17 cellular contexts compared by ENCODE assay signal in genomic region chr4:124318292-124318691, GRCh38.
"Had no signal": no experiment of that assay in that cellular context is flagged by ENCODE, and none has a peak within 500 bp of the region (broad histone marks: within the 10 kb centered on the region; RNA-seq: fewer than 3 reads in every experiment).

No MANE protein-coding gene starts in this region.

- H2AFZ ChIP-seq: parathyroid adenoma had no signal

- H3K4me1 ChIP-seq: left ventricle myocardium inferior, parathyroid adenoma, tibial artery, uterus had no signal

- H3K36me3 Mint-ChIP-seq: activated naive CD8-positive, alpha-beta T cell treated with anti-CD3 and anti-CD28 coated beads, Interleukin-2, amount 10 ng/mL, durations not matched to agents 7 days and 5 days; naive thymus-derived CD4-positive, alpha-beta T cell; stimulated activated effector memory CD8-positive, alpha-beta T cell treated with anti-CD3 and anti-CD28 coated beads, Interleukin-12 subunit alpha, Interleukin-12 subunit beta, amount 100 ng/mL, for 72 hours had no signal

- H3K4me3 Mint-ChIP-seq: activated naive CD8-positive, alpha-beta T cell treated with anti-CD3 and anti-CD28 coated beads, Interleukin-2, amount 10 ng/mL, durations not matched to agents 7 days and 5 days; central memory CD8-positive, alpha-beta T cell; naive thymus-derived CD4-positive, alpha-beta T cell; stimulated activated effector memory CD8-positive, alpha-beta T cell treated with anti-CD3 and anti-CD28 coated beads, Interleukin-12 subunit alpha, Interleukin-12 subunit beta, amount 100 ng/mL, for 72 hours had no signal

- DNase-seq: activated naive CD4-positive, alpha-beta T cell; activated naive CD8-positive, alpha-beta T cell treated with anti-CD3 and anti-CD28 coated beads, Interleukin-2, amount 10 ng/mL, durations not matched to agents 7 days and 5 days; activated T-cell treated with anti-CD3 and anti-CD28 coated beads for 4 hours; brain microvascular endothelial cell; hippocampal formation; left ventricle myocardium inferior; mucosa of descending colon; naive thymus-derived CD4-positive, alpha-beta T cell; retina; tibial artery; uterus had no signal

- H3K27me3 ChIP-seq: brain microvascular endothelial cell, tibial artery, uterus had no signal

- H3K9me3 ChIP-seq: mucosa of descending colon, tibial artery, uterus had no signal

- H3K4me3 ChIP-seq: coronary artery, left ventricle myocardium inferior, mucosa of descending colon, tibial artery, uterus had no signal

- H3K27ac ChIP-seq: brain microvascular endothelial cell, coronary artery, left ventricle myocardium inferior, parathyroid adenoma, tibial artery, uterus had no signal

- H3K27me3 Mint-ChIP-seq: central memory CD8-positive, alpha-beta T cell had no signal

- H3K79me2 ChIP-seq: parathyroid adenoma had no signal

- H3K9ac ChIP-seq: parathyroid adenoma had no signal

- H3K4me1 Mint-ChIP-seq: activated naive CD8-positive, alpha-beta T cell treated with anti-CD3 and anti-CD28 coated beads, Interleukin-2, amount 10 ng/mL, durations not matched to agents 7 days and 5 days; central memory CD8-positive, alpha-beta T cell; naive thymus-derived CD4-positive, alpha-beta T cell; stimulated activated effector memory CD8-positive, alpha-beta T cell treated with anti-CD3 and anti-CD28 coated beads, Interleukin-12 subunit alpha, Interleukin-12 subunit beta, amount 100 ng/mL, for 72 hours had no signal

- ATAC-seq: activated CD4-positive, CD25-positive, alpha-beta regulatory T cell treated with anti-CD3 and anti-CD28 coated beads, Interleukin-2, amount 50 U/mL, for 24 hours; esophagus mucosa; mucosa of descending colon; naive thymus-derived CD4-positive, alpha-beta T cell; stimulated activated effector memory CD8-positive, alpha-beta T cell treated with anti-CD3 and anti-CD28 coated beads, Interleukin-12 subunit alpha, Interleukin-12 subunit beta, amount 100 ng/mL, for 72 hours had no signal

- H3K9me3 Mint-ChIP-seq: activated naive CD8-positive, alpha-beta T cell treated with anti-CD3 and anti-CD28 coated beads, Interleukin-2, amount 10 ng/mL, durations not matched to agents 7 days and 5 days; central memory CD8-positive, alpha-beta T cell; naive thymus-derived CD4-positive, alpha-beta T cell; stimulated activated effector memory CD8-positive, alpha-beta T cell treated with anti-CD3 and anti-CD28 coated beads, Interleukin-12 subunit alpha, Interleukin-12 subunit beta, amount 100 ng/mL, for 72 hours had no signal

- H3K27ac Mint-ChIP-seq: activated naive CD8-positive, alpha-beta T cell treated with anti-CD3 and anti-CD28 coated beads, Interleukin-2, amount 10 ng/mL, durations not matched to agents 7 days and 5 days; naive thymus-derived CD4-positive, alpha-beta T cell; stimulated activated effector memory CD8-positive, alpha-beta T cell treated with anti-CD3 and anti-CD28 coated beads, Interleukin-12 subunit alpha, Interleukin-12 subunit beta, amount 100 ng/mL, for 72 hours had no signal

- H3K36me3 ChIP-seq: brain microvascular endothelial cell, left ventricle myocardium inferior, tibial artery, uterus had no signal
